Comparison of ENCODE assay signal across 25 cellular contexts in the genomic region with DNA sequence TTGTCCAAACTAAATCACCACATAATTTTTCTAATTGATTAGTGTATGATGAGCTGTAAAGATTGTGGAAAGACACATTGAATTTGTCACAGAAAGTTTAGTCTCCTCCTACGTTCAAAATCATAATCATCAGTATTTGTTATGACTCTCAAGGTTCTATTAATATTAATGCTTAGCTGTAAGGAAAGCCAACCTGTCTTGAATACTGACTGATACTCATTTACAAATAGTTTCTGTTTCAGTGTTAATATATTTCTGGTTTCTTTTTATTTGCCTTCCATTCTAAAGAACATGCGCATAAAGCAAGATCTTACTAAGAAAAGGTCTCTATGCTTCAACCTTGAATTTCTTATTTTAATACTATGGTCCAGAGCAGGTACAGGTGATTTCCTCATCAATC. TPM values are rescaled to one million over a fixed set of nuclear protein-coding genes. Genes with fewer than 3 reads are reported as not detected.
A peak's percentile ranks its signal among the peaks of the same experiment; 100 is the strongest.
DNase-seq lines count a peak whose midpoint lies in the region; ATAC-seq, FAIRE-seq and TF ChIP-seq lines count a peak whose summit lies in the region.
"Had no signal": no experiment of that assay in that cellular context is flagged by ENCODE, and none has a peak within 500 bp of the region (broad histone marks: within the 10 kb centered on the region; RNA-seq: fewer than 3 reads in every experiment).

No MANE protein-coding gene starts in this region.

- BruUV-seq in PC-9 (replicated peaks; lab: Mats Ljungman, UMichigan), result no TSS peak

- H3K27ac ChIP-seq in testis, result no peak overlapping the region
- H3K27ac ChIP-seq in PC-9, result no peak overlapping the region
- H3K27ac ChIP-seq: brain microvascular endothelial cell, coronary artery, transverse colon had no signal

- no peaks in the 10 kb centered on the region for H3K4me1 ChIP-seq in testis
- no peaks in the 10 kb centered on the region for H3K4me1 ChIP-seq in PC-9 (replicated peaks; ENCODE audit: insufficient read depth)
- H3K4me1 ChIP-seq: BE2C, transverse colon had no signal

- H3K4me3 ChIP-seq in testis, result no peak overlapping the region
- no peak overlapping the region for H3K4me3 ChIP-seq in PC-9
- H3K4me3 ChIP-seq: coronary artery, transverse colon had no signal

- no peak for TF ChIP-seq POLR2A in testis (IDR thresholded peaks at IDR 0.05)

- H3K4me2 ChIP-seq in PC-9, result no peak overlapping the region

- TF ChIP-seq CTCF in testis (IDR thresholded peaks at IDR 0.05) (no peak), D721Med (IDR thresholded peaks at IDR 0.05; ENCODE audit: insufficient read depth, missing control alignments) (no peak), PC-9 (conservative IDR thresholded peaks at IDR 0.05) (no peak)

- H3F3A ChIP-seq in PC-9 (ENCODE audit: insufficient read depth, low read depth), result no peaks in the 10 kb centered on the region

- DNase-seq in NCI-H510A (lab: John Stamatoyannopoulos, UW), result no peak
- DNase-seq in testis, result no peak
- no peak for DNase-seq in D721Med (ENCODE audit: insufficient read length, low spot score)
- DNase-seq in PC-9, result no peak
- DNase-seq: activated CD8-positive, alpha-beta T cell treated with anti-CD3 and anti-CD28 coated beads, Interleukin-2, amount 10 ng/mL, durations not matched to agents 7 days and 5 days; activated naive CD8-positive, alpha-beta T cell treated with anti-CD3 and anti-CD28 coated beads, Interleukin-2, amount 10 ng/mL, durations not matched to agents 7 days and 5 days; activated T-cell treated with anti-CD3 and anti-CD28 coated beads, Interleukin-2, amount 50 U/mL, for 72 hours; BE2C; brain microvascular endothelial cell; left colon; midbrain; NCI-H2029 treated with DMSO at 0.1 percent for 48 hours; NCI-H524; SIG-M5; stimulated activated naive CD4-positive, alpha-beta T cell; transverse colon had no signal

- FAIRE-seq in D721Med (lab: Jason Lieb, UNC), result no peak
- FAIRE-seq: frontal cortex, G401.6, GM12891 had no signal

- no peaks in the 10 kb centered on the region for H3K9me2 ChIP-seq in PC-9 (ENCODE audit: insufficient read depth)

- no peaks in the 10 kb centered on the region for H4K20me1 ChIP-seq in PC-9 (ENCODE audit: insufficient read depth)

- intact Hi-C loops in testis (cut with DNase I; ENCODE audit: low total_unique reads) (no loop called here), PC-9 (cut with micrococcal nuclease; ENCODE audit: unreplicated experiment) (no loop called here)

- H3K27me3 ChIP-seq in testis (no peaks in the 10 kb centered on the region), PC-9 (ENCODE audit: insufficient read depth, low read depth) (no peaks in the 10 kb centered on the region)
- H3K27me3 ChIP-seq: BE2C, brain microvascular endothelial cell, transverse colon had no signal

- POLR2A ChIA-PET in PC-9 (lab: Charles Lee; ENCODE audit: unreplicated experiment), result no interaction called here

- peak; percentile 68 for ATAC-seq in GM19351 (IDR thresholded peaks at IDR 0.05; ENCODE audit: unreplicated experiment)
- peak; percentile 54 for ATAC-seq in HG02610 (IDR thresholded peaks at IDR 0.05; ENCODE audit: unreplicated experiment)
- ATAC-seq in HG03175 (IDR thresholded peaks at IDR 0.05; ENCODE audit: unreplicated experiment), result peak; percentile 71
- ATAC-seq: activated CD8-positive, alpha-beta T cell treated with anti-CD3 and anti-CD28 coated beads, Interleukin-2, amount 10 ng/mL, durations not matched to agents 7 days and 5 days; activated T-cell treated with anti-CD3 and anti-CD28 coated beads, Interleukin-2, amount 50 U/mL, for 72 hours; HCT116; left colon; WTC11 had no signal

- H3K79me2 ChIP-seq in PC-9 (ENCODE audit: low read depth), result no peaks in the 10 kb centered on the region

- CTCF ChIA-PET in PC-9 (lab: Charles Lee), result no interaction called here

- 86 to 91% methylated on average over 2 of the region's 2 CpGs for WGBS in testis, 2 donors

- H3K9me3 ChIP-seq in testis (no peaks in the 10 kb centered on the region), PC-9 (ENCODE audit: insufficient read depth, low read depth) (no peaks in the 10 kb centered on the region)
- H3K9me3 ChIP-seq: BE2C, transverse colon had no signal

- no peak overlapping the region for H2AFZ ChIP-seq in PC-9

- H3K36me3 ChIP-seq in testis (ENCODE audit: low read depth, missing control alignments) (no peaks in the 10 kb centered on the region), PC-9 (ENCODE audit: low read depth) (no peaks in the 10 kb centered on the region)
- H3K36me3 ChIP-seq: BE2C, brain microvascular endothelial cell, transverse colon had no signal

RNA-seq across cellular contexts. Expression of a gene that starts 55.1 kb away (rescaled TPM):
- 10 to 100 TPM; 17.2 to 22.5 TPM for total RNA-seq in testis
- polyA plus RNA-seq in testis (ENCODE audit: insufficient read depth, low read depth, low replicate concordance), result 21.6 TPM
- 20.3 and 27.5 TPM in 2 replicates for total RNA-seq in PC-9 (2021)
